In genomic region chr19:38049105-38049649, GRCh38 we compare ENCODE assay signal across 8 cellular contexts.
DNase-seq lines count a peak whose midpoint lies in the region; ATAC-seq, FAIRE-seq and TF ChIP-seq lines count a peak whose summit lies in the region.

No MANE protein-coding gene starts in this region.

- no peak for TF ChIP-seq RAD21 in A549 (conservative IDR thresholded peaks at IDR 0.05 in 1 of 2, IDR thresholded peaks at IDR 0.05 in 1 of 2)

- TF ChIP-seq POLR2A in A549 (IDR thresholded peaks at IDR 0.05; ENCODE audit: low read length), result no peak

- POLR2A ChIA-PET in A549 (lab: Yijun Ruan, JAX), result no interaction called here
- POLR2A ChIA-PET in activated CD4-positive, alpha-beta T cell treated with anti-CD3 and anti-CD28 coated beads for 36 hours (lab: Charles Lee), result interaction anchor here (0.5 to 2.1 kb wide), 10 partner anchors 9 to 1964 kb away, joined by 3 to 10 read pairs (median 3); partner anchors contain the start of genes NFKBIB and SIPA1L3

- no peaks in the 10 kb centered on the region for H3K9me3 Mint-ChIP-seq in activated CD4-positive, alpha-beta T cell treated with anti-CD3 and anti-CD28 coated beads for 36 hours (ENCODE audit: low read depth)

- peak overlapping the region; percentile 67 for H3K4me3 Mint-ChIP-seq in activated CD4-positive, alpha-beta T cell treated with anti-CD3 and anti-CD28 coated beads for 36 hours

- TF ChIP-seq CTCF in A549 (IDR thresholded peaks at IDR 0.05), result no peak
- TF ChIP-seq CTCF in thoracic aorta (IDR thresholded peaks at IDR 0.05), result no peak
- TF ChIP-seq CTCF in kidney (IDR thresholded peaks at IDR 0.05; ENCODE audit: borderline replicate concordance, extremely low read depth, insufficient read depth), result no peak
- TF ChIP-seq CTCF in ascending aorta (IDR thresholded peaks at IDR 0.05), result no peak

- no peaks in the 10 kb centered on the region for H3K4me1 ChIP-seq in A549
- H3K4me1 ChIP-seq in thoracic aorta (ENCODE audit: control insufficient read depth in 1 of 2, low read depth in 2 of 2), result no peaks in the 10 kb centered on the region
- no peaks in the 10 kb centered on the region for H3K4me1 ChIP-seq in kidney (ENCODE audit: control insufficient read depth in 1 of 2, insufficient read depth in 1 of 2, low read depth in 1 of 2, low read length in 2 of 2)
- no peaks in the 10 kb centered on the region for H3K4me1 ChIP-seq in ascending aorta

- no peak for TF ChIP-seq EP300 in A549 (IDR thresholded peaks at IDR 0.05)

- H3K4me3 ChIP-seq in A549 (no peak overlapping the region), thoracic aorta (peak overlapping the region; percentile 29), kidney (ENCODE audit: low read length in 2 of 2) (no peak overlapping the region), ascending aorta (no peak overlapping the region)

- DNase-seq in A549 (ENCODE audit: low read depth in 1 of 2, low spot score in 1 of 2), result no peak
- peak; percentile 73 for DNase-seq in activated CD4-positive, alpha-beta T cell treated with anti-CD3 and anti-CD28 coated beads for 36 hours
- DNase-seq in fibroblast of peridontal ligament (ENCODE audit: extremely low read depth), result peak; percentile 47
- no peak for DNase-seq in thoracic aorta (ENCODE audit: low spot score)
- no peak for DNase-seq in kidney
- DNase-seq in ascending aorta (ENCODE audit: low spot score in 2 of 2), result no peak

- H3K27ac ChIP-seq in A549 (no peak overlapping the region), thoracic aorta (no peak overlapping the region), kidney (ENCODE audit: low read depth in 2 of 2, low read length in 2 of 2) (no peak overlapping the region), ascending aorta (no peak overlapping the region)

- no peak overlapping the region for H3K4me2 ChIP-seq in A549

- no peaks in the 10 kb centered on the region for H3K9me3 ChIP-seq in A549
- H3K9me3 ChIP-seq in thoracic aorta, result no peaks in the 10 kb centered on the region
- H3K9me3 ChIP-seq in kidney (ENCODE audit: control insufficient read depth in 1 of 2, low read length in 2 of 2), result no peaks in the 10 kb centered on the region
- H3K9me3 ChIP-seq in ascending aorta, result no peaks in the 10 kb centered on the region

- peaks cover 47% of the 10 kb centered on the region for H3K4me1 Mint-ChIP-seq in activated CD4-positive, alpha-beta T cell treated with anti-CD3 and anti-CD28 coated beads for 36 hours

- no peaks in the 10 kb centered on the region for H3K27me3 Mint-ChIP-seq in activated CD4-positive, alpha-beta T cell treated with anti-CD3 and anti-CD28 coated beads for 36 hours

- WGBS in A549 (ENCODE audit: missing lambda C conversion rate), result 87% methylated on average over 10 of the region's 10 CpGs

- intact Hi-C loops in activated CD4-positive, alpha-beta T cell treated with anti-CD3 and anti-CD28 coated beads for 36 hours (cut with DNase I, micrococcal nuclease), result loop anchor here (1.0 to 5.0 kb wide), 7 partner anchors 9 to 142 kb away; partner anchors contain the start of genes SIPA1L3 (in 2 of the 2) and WDR87 (in 1 of the 2)
- intact Hi-C loops in kidney (cut with DNase I) (no loop called here), ascending aorta (cut with DNase I) (no loop called here)

- no peak overlapping the region for H3K9ac ChIP-seq in kidney (ENCODE audit: low read length in 2 of 2)

- H3K36me3 Mint-ChIP-seq in activated CD4-positive, alpha-beta T cell treated with anti-CD3 and anti-CD28 coated beads for 36 hours (ENCODE audit: low read depth), result no peaks in the 10 kb centered on the region

- no peaks in the 10 kb centered on the region for H3K36me3 ChIP-seq in thoracic aorta
- H3K36me3 ChIP-seq in kidney (ENCODE audit: control insufficient read depth in 1 of 2, insufficient read depth in 2 of 2, low read length in 2 of 2), result no peaks in the 10 kb centered on the region
- no peaks in the 10 kb centered on the region for H3K36me3 ChIP-seq in ascending aorta

- CTCF ChIA-PET in A549 (lab: Yijun Ruan, JAX), result interaction anchor here (0.9 to 28.8 kb wide), 8 partner anchors 9 to 148 kb away, joined by 3 to 316 read pairs (median 4); partner anchors contain the start of genes SIPA1L3 and WDR87
- CTCF ChIA-PET in activated CD4-positive, alpha-beta T cell treated with anti-CD3 and anti-CD28 coated beads for 36 hours (lab: Charles Lee), result interaction anchor here (0.6 to 2.4 kb wide), 4 partner anchors 12 to 270 kb away, joined by 3 to 10 read pairs (median 6); partner anchors contain the start of gene KCNK6

- FAIRE-seq in A549 (lab: Jason Lieb, UNC) (peak; percentile 59), kidney (lab: Jason Lieb, UNC) (no peak)

- H3K27ac Mint-ChIP-seq in activated CD4-positive, alpha-beta T cell treated with anti-CD3 and anti-CD28 coated beads for 36 hours, result peak overlapping the region; percentile 97

- ATAC-seq in A549 (0 out of 6 replicates have a peak, but pooled peaks of 1 of the 2 experiments have one; percentile 25), GM19324 (IDR thresholded peaks at IDR 0.05; ENCODE audit: low FRiP score, unreplicated experiment) (peak; percentile 45), HG03432 (IDR thresholded peaks at IDR 0.05; ENCODE audit: unreplicated experiment) (peak; percentile 45), thoracic aorta (ENCODE audit: insufficient number of reproducible peaks, low FRiP score, low read depth) (no peak)
- peak; percentile 91 for ATAC-seq in activated CD4-positive, alpha-beta T cell treated with anti-CD3 and anti-CD28 coated beads for 36 hours

- H3K27me3 ChIP-seq in thoracic aorta (replicated peaks; ENCODE audit: insufficient read depth) (no peaks in the 10 kb centered on the region), ascending aorta (no peaks in the 10 kb centered on the region)

TF ChIP-seq in A549, 52 proteins besides CTCF, POLR2A, EP300 and RAD21:
- TF ChIP-seq CBX2 (IDR thresholded peaks at IDR 0.05; ENCODE audit: borderline replicate concordance, low read depth) (no peak), JUN (IDR thresholded peaks at IDR 0.05) (no peak), PHF8 (IDR thresholded peaks at IDR 0.05; ENCODE audit: borderline replicate concordance, low read depth) (no peak), SREBF2 (IDR thresholded peaks at IDR 0.05) (no peak), TP53 (CRISPR knock-in tag; IDR thresholded peaks at IDR 0.05) (no peak), HDAC2 (IDR thresholded peaks at IDR 0.05) (no peak), CHD4 (IDR thresholded peaks at IDR 0.05; ENCODE audit: borderline replicate concordance) (no peak), EHF (CRISPR knock-in tag; IDR thresholded peaks at IDR 0.05) (no peak), TFCP2L1 (CRISPR knock-in tag; IDR thresholded peaks at IDR 0.05) (no peak), FOXS1 (CRISPR knock-in tag; IDR thresholded peaks at IDR 0.05) (no peak)
TF ChIP-seq in A549: peak in this region for 0.

Comparison
In these comparisons a context has a peak if more than half of its experiments do, and no peak if none do; other contexts are left out.
1. DNase-seq: peak in activated CD4-positive, alpha-beta T cell treated with anti-CD3 and anti-CD28 coated beads for 36 hours (single experiment) and fibroblast of peridontal ligament (single experiment); none in A549 (0 of 2), thoracic aorta (single experiment), kidney (single experiment) and ascending aorta (0 of 2).
2. intact Hi-C loops: an anchor here in activated CD4-positive, alpha-beta T cell treated with anti-CD3 and anti-CD28 coated beads for 36 hours (1.0 to 5.0 kb wide); none called in kidney and ascending aorta.